ENCODE assay signal across 1 cellular context in genomic region chr17:66508896-66509843, GRCh38.
TF ChIP-seq lines count a peak whose summit lies in the region.

No MANE protein-coding gene starts in this region.

TF ChIP-seq in HEK293, 187 proteins besides CTCF, POLR2A, EP300 and RAD21 (continued from another document and continues in another):
- no peak; the same call in 1 of the 2 replicates for TF ChIP-seq ZNF280D (tag by site-specific recombination; IDR thresholded peaks at IDR 0.05)
- no peak for TF ChIP-seq ZNF248 (tag by site-specific recombination; IDR thresholded peaks at IDR 0.05)
- peak; percentile 82 for TF ChIP-seq ZNF341 (tag by site-specific recombination; IDR thresholded peaks at IDR 0.05; ENCODE audit: low read depth)
- no peak for TF ChIP-seq ZNF704 (tag by site-specific recombination; IDR thresholded peaks at IDR 0.05)
- no peak for TF ChIP-seq PRDM1 (tag by site-specific recombination; IDR thresholded peaks at IDR 0.05)
- peak; percentile 96 for TF ChIP-seq ZNF398 (tag by site-specific recombination; IDR thresholded peaks at IDR 0.05)
- TF ChIP-seq KLF9 (tag by site-specific recombination; IDR thresholded peaks at IDR 0.05; ENCODE audit: low read depth), result no peak
- no peak for TF ChIP-seq SCRT1 (tag by site-specific recombination; IDR thresholded peaks at IDR 0.05; ENCODE audit: borderline replicate concordance)
- no peak for TF ChIP-seq ZNF670 (tag by site-specific recombination; IDR thresholded peaks at IDR 0.05; ENCODE audit: low read depth)
- no peak for TF ChIP-seq ZNF585B (tag by site-specific recombination; IDR thresholded peaks at IDR 0.05)
- TF ChIP-seq ZSCAN5A (tag by site-specific recombination; IDR thresholded peaks at IDR 0.05), result 0 out of 2 replicates have a peak, but pooled peaks have one; percentile 17
- peak; percentile 86; the same call in 1 of the 2 replicates for TF ChIP-seq ZNF148 (tag by site-specific recombination; IDR thresholded peaks at IDR 0.05; ENCODE audit: borderline replicate concordance)
- TF ChIP-seq ZNF184 (tag by site-specific recombination; IDR thresholded peaks at IDR 0.05), result peak; percentile 47; the same call in 1 of the 2 replicates
- TF ChIP-seq WT1 (tag by site-specific recombination; IDR thresholded peaks at IDR 0.05), result peak; percentile 76
- TF ChIP-seq ZNF645 (tag by site-specific recombination; IDR thresholded peaks at IDR 0.05), result peak; percentile 57; the same call in 1 of the 2 replicates
- no peak for TF ChIP-seq ZBTB26 (tag by site-specific recombination; optimal IDR thresholded peaks at IDR 0.05)
- TF ChIP-seq ZNF776 (tag by site-specific recombination; IDR thresholded peaks at IDR 0.05; ENCODE audit: borderline replicate concordance), result no peak
- TF ChIP-seq ZNF302 (tag by site-specific recombination; IDR thresholded peaks at IDR 0.05; ENCODE audit: low read depth), result no peak
- peak; percentile 77 for TF ChIP-seq KLF1 (tag by site-specific recombination; IDR thresholded peaks at IDR 0.05)
- no peak for TF ChIP-seq HIC1 (tag by site-specific recombination; IDR thresholded peaks at IDR 0.05)
- TF ChIP-seq ZNF623 (tag by site-specific recombination; IDR thresholded peaks at IDR 0.05), result no peak
- TF ChIP-seq FEZF1 (tag by site-specific recombination; IDR thresholded peaks at IDR 0.05), result peak; percentile 62; the same call in 1 of the 2 replicates
- TF ChIP-seq ZNF555 (tag by site-specific recombination; conservative IDR thresholded peaks at IDR 0.05), result no peak
- peak; percentile 86 for TF ChIP-seq SP7 (tag by site-specific recombination; IDR thresholded peaks at IDR 0.05)
- TF ChIP-seq GLI2 (tag by site-specific recombination; IDR thresholded peaks at IDR 0.05; ENCODE audit: borderline replicate concordance, low read depth), result no peak
- no peak for TF ChIP-seq ZFP37 (tag by site-specific recombination; IDR thresholded peaks at IDR 0.05)
- no peak for TF ChIP-seq ZNF560 (tag by site-specific recombination; IDR thresholded peaks at IDR 0.05; ENCODE audit: borderline replicate concordance)
- TF ChIP-seq ZNF664 (tag by site-specific recombination; IDR thresholded peaks at IDR 0.05), result 0 out of 2 replicates have a peak, but pooled peaks have one; percentile 13
- TF ChIP-seq BCL11B (tag by site-specific recombination; IDR thresholded peaks at IDR 0.05; ENCODE audit: low read depth), result no peak
- no peak for TF ChIP-seq ZSCAN23 (tag by site-specific recombination; IDR thresholded peaks at IDR 0.05)
- no peak for TF ChIP-seq ZNF174 (tag by site-specific recombination; IDR thresholded peaks at IDR 0.05)
- TF ChIP-seq ZNF404 (tag by site-specific recombination; IDR thresholded peaks at IDR 0.05), result no peak
- TF ChIP-seq OVOL3 (tag by site-specific recombination; IDR thresholded peaks at IDR 0.05), result 0 out of 2 replicates have a peak, but pooled peaks have one; percentile 10
- peak; percentile 74 for TF ChIP-seq ZNF561 (tag by site-specific recombination; IDR thresholded peaks at IDR 0.05; ENCODE audit: borderline replicate concordance)
- TF ChIP-seq ZNF501 (tag by site-specific recombination; IDR thresholded peaks at IDR 0.05), result peak; percentile 50; the same call in 1 of the 2 replicates
- TF ChIP-seq ZNF449 (tag by site-specific recombination; IDR thresholded peaks at IDR 0.05), result peak; percentile 39; the same call in 1 of the 2 replicates
- TF ChIP-seq YY2 (tag by site-specific recombination; IDR thresholded peaks at IDR 0.05), result peak; percentile 53; the same call in 1 of the 2 replicates
- TF ChIP-seq PRDM6 (tag by site-specific recombination; IDR thresholded peaks at IDR 0.05), result peak; percentile 82
- TF ChIP-seq ZNF140 (tag by site-specific recombination; IDR thresholded peaks at IDR 0.05), result no peak
- TF ChIP-seq ZNF175 (tag by site-specific recombination; IDR thresholded peaks at IDR 0.05), result no peak
- TF ChIP-seq ZNF292 (tag by site-specific recombination; IDR thresholded peaks at IDR 0.05; ENCODE audit: borderline replicate concordance, low read depth), result no peak
- 0 out of 2 replicates have a peak, but pooled peaks have one; percentile 26 for TF ChIP-seq ZNF16 (tag by site-specific recombination; IDR thresholded peaks at IDR 0.05; ENCODE audit: low read depth)
- TF ChIP-seq ZNF600 (tag by site-specific recombination; IDR thresholded peaks at IDR 0.05), result peak; percentile 88
